In the genomic region with DNA sequence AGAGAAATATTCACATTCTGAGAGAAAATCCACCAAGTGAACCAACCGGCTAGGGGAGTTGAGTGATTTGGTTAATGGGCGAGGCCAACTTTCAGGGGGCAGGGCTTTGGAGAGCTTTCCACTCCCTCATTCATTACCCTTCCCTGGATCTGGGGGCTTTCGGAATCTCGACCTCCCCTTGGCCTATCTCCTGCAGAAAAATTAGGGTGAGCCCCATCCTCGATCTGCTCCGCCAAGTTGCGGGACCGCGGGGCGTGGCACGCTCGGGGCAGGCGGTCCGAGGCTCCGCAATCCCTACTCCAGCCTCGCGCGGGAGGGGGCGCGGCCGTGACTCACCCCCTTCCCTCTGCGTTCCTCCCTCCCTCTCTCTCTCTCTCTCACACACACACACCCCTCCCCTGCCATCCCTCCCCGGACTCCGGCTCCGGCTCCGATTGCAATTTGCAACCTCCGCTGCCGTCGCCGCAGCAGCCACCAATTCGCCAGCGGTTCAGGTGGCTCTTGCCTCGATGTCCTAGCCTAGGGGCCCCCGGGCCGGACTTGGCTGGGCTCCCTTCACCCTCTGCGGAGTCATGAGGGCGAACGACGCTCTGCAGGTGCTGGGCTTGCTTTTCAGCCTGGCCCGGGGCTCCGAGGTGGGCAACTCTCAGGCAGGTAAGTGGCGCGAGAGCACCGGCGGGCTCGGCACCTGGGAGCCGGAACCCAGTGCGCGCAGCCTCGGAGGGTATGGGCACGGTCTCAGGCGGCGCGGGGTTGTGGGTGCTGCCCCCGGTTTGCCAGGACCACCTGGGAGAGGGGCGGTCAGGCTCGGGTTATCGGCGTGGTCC, we compare ENCODE assay signal across 1 cellular context.
TF ChIP-seq lines count a peak whose summit lies in the region.

ERBB3 (plus strand) TSS at position 437 of the 827 bp plus-strand sequence; CDS start at position 573, 136 bp downstream.

TF ChIP-seq in K562, 482 proteins besides CTCF, POLR2A, EP300 and RAD21 (continued from another document and continues in another):
- TF ChIP-seq ZNF12 (CRISPR knock-in tag; IDR thresholded peaks at IDR 0.05) = no peak
- TF ChIP-seq, protein P1, sequence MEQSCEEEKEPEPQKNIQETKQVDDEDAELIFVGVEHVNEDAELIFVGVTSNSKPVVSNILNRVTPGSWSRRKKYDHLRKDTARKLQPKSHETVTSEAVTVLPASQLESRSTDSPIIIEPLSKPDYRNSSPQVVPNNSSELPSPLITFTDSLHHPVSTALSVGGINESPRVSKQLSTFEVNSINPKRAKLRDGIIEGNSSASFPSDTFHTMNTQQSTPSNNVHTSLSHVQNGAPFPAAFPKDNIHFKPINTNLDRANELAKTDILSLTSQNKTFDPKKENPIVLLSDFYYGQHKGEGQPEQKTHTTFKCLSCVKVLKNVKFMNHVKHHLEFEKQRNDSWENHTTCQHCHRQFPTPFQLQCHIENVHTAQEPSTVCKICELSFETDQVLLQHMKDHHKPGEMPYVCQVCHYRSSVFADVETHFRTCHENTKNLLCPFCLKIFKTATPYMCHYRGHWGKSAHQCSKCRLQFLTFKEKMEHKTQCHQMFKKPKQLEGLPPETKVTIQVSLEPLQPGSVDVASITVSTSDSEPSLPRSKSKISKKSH (CRISPR knock-in tag; IDR thresholded peaks at IDR 0.05) = no peak
- no peak for TF ChIP-seq BRCA1 (IDR thresholded peaks at IDR 0.05)
- TF ChIP-seq BRCA1 (CRISPR knock-in tag; IDR thresholded peaks at IDR 0.05) = no peak
- no peak for TF ChIP-seq BRD4 (IDR thresholded peaks at IDR 0.05)
- no peak for TF ChIP-seq PYGO2 (tag; IDR thresholded peaks at IDR 0.05)
- TF ChIP-seq PCBP1 (IDR thresholded peaks at IDR 0.05; ENCODE audit: low read depth, low read length, poor library complexity, severe bottlenecking) = no peak
- peak; percentile 17; the same call in 1 of the 2 replicates for TF ChIP-seq HCFC1 (IDR thresholded peaks at IDR 0.05; ENCODE audit: low read depth, low read length)
- TF ChIP-seq ZNF592 (IDR thresholded peaks at IDR 0.05) = no peak
- no peak for TF ChIP-seq ADNP (tag; IDR thresholded peaks at IDR 0.05)
- peak in 1 of 2 experiments; percentile 74; a peak in 2 of 4 replicates for TF ChIP-seq RCOR1 (IDR thresholded peaks at IDR 0.05; ENCODE audit: borderline replicate concordance in 1 of 2, low read depth in 2 of 2, low read length in 2 of 2)
- TF ChIP-seq, protein P2, sequence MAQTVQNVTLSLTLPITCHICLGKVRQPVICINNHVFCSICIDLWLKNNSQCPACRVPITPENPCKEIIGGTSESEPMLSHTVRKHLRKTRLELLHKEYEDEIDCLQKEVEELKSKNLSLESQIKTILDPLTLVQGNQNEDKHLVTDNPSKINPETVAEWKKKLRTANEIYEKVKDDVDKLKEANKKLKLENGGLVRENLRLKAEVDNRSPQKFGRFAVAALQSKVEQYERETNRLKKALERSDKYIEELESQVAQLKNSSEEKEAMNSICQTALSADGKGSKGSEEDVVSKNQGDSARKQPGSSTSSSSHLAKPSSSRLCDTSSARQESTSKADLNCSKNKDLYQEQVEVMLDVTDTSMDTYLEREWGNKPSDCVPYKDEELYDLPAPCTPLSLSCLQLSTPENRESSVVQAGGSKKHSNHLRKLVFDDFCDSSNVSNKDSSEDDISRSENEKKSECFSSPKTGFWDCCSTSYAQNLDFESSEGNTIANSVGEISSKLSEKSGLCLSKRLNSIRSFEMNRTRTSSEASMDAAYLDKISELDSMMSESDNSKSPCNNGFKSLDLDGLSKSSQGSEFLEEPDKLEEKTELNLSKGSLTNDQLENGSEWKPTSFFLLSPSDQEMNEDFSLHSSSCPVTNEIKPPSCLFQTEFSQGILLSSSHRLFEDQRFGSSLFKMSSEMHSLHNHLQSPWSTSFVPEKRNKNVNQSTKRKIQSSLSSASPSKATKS (CRISPR knock-in tag; IDR thresholded peaks at IDR 0.05) = no peak
- TF ChIP-seq ZNF354B (CRISPR knock-in tag; IDR thresholded peaks at IDR 0.05) = no peak
- peak; percentile 67; the same call in 1 of the 2 replicates for TF ChIP-seq ZNF589 (CRISPR knock-in tag; IDR thresholded peaks at IDR 0.05; ENCODE audit: low read depth)
- no peak for TF ChIP-seq KAT8 (IDR thresholded peaks at IDR 0.05; ENCODE audit: low read depth)
- TF ChIP-seq NCOR1 (IDR thresholded peaks at IDR 0.05) = no peak
- TF ChIP-seq, protein P3, sequence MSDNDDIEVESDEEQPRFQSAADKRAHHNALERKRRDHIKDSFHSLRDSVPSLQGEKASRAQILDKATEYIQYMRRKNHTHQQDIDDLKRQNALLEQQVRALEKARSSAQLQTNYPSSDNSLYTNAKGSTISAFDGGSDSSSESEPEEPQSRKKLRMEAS (CRISPR knock-in tag; IDR thresholded peaks at IDR 0.05) = peak; percentile 84
- no peak for TF ChIP-seq ZNF668 (CRISPR knock-in tag; IDR thresholded peaks at IDR 0.05)
- peak in 1 of 2 experiments; percentile 35; a peak in 1 of 4 replicates for TF ChIP-seq TRIM24 (IDR thresholded peaks at IDR 0.05)
- peak; percentile 89 for TF ChIP-seq L3MBTL2 (IDR thresholded peaks at IDR 0.05)
- no peak for TF ChIP-seq CHAMP1 (IDR thresholded peaks at IDR 0.05)
- no peak for TF ChIP-seq CCAR2 (IDR thresholded peaks at IDR 0.05; ENCODE audit: low read depth, low read length)
- no peak for TF ChIP-seq MCM3 (IDR thresholded peaks at IDR 0.05)
- peak in 1 of 2 experiments; percentile 67 for TF ChIP-seq AFF1 (IDR thresholded peaks at IDR 0.05; ENCODE audit: low read depth in 1 of 2, partially characterized antibody in 2 of 2)
- TF ChIP-seq, protein P4, sequence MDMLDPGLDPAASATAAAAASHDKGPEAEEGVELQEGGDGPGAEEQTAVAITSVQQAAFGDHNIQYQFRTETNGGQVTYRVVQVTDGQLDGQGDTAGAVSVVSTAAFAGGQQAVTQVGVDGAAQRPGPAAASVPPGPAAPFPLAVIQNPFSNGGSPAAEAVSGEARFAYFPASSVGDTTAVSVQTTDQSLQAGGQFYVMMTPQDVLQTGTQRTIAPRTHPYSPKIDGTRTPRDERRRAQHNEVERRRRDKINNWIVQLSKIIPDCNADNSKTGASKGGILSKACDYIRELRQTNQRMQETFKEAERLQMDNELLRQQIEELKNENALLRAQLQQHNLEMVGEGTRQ (CRISPR knock-in tag; IDR thresholded peaks at IDR 0.05) = no peak
- TF ChIP-seq TAF7 (tag; IDR thresholded peaks at IDR 0.05) = no peak
- no peak for TF ChIP-seq SRSF1 (IDR thresholded peaks at IDR 0.05; ENCODE audit: low read depth, low read length)
- no peak for TF ChIP-seq ZNF436 (CRISPR knock-in tag; IDR thresholded peaks at IDR 0.05)
- TF ChIP-seq IRF2 (CRISPR knock-in tag; IDR thresholded peaks at IDR 0.05) = no peak
- peak; percentile 81 for TF ChIP-seq ARID4B (CRISPR knock-in tag; IDR thresholded peaks at IDR 0.05)
- TF ChIP-seq SNAPC5 (CRISPR knock-in tag; IDR thresholded peaks at IDR 0.05) = no peak
- TF ChIP-seq ZNF274 (IDR thresholded peaks at IDR 0.05; ENCODE audit: borderline replicate concordance, low read depth, low read length) = no peak
- peak; percentile 74 for TF ChIP-seq ATF7 (IDR thresholded peaks at IDR 0.05)
